ENCODE assay signal across 30 cellular contexts in the genomic region with DNA sequence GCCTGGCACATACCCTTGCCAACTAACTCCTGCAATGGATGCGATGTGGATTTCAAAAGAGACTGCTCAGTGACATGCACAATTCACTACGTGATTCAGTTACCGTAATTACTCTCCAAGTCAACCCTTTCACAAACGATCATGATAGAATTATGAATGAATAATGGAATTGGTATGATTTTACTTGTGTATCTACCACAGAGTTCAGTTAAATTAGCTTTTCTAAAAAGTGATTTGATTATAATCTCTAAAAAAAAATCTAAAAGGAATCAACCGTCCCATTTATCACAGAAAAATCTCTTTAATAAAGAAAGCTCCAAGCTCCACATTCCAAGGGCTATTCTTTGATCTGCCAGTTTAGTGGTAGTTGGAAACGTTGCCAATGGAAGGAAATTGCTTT. TPM values are rescaled to one million over a fixed set of nuclear protein-coding genes. Genes with fewer than 3 reads are reported as not detected.
DNase-seq lines count a peak whose midpoint lies in the region; ATAC-seq and TF ChIP-seq lines count a peak whose summit lies in the region.
"Had no signal": no experiment of that assay in that cellular context is flagged by ENCODE, and none has a peak within 500 bp of the region (broad histone marks: within the 10 kb centered on the region; RNA-seq: fewer than 3 reads in every experiment).

No MANE protein-coding gene starts in this region.

- H3K36me3 ChIP-seq in ascending aorta = no peaks in the 10 kb centered on the region
- H3K36me3 ChIP-seq: esophagus muscularis mucosa, neutrophil, Peyer's patch, sigmoid colon, SJCRH30 had no signal

- DNase-seq in AG08395 (ENCODE audit: low spot score) (peak; percentile 68), HCEC 1CT (peak; percentile 70), ascending aorta (ENCODE audit: low spot score in 2 of 2) (no peak), fibroblast of the aortic adventitia (ENCODE audit: low read depth) (peak; percentile 53), NCI-H146 treated with DMSO at 0.1 percent for 48 hours (lab: John Stamatoyannopoulos, UW; ENCODE audit: unreplicated experiment) (no peak), SKM-1 treated with dmso at 0.1 percent for 144 hours (lab: John Stamatoyannopoulos, UW; ENCODE audit: unreplicated experiment) (no peak), NCI-H446 treated with DMSO at 0.1 percent for 48 hours (lab: John Stamatoyannopoulos, UW) (no peak)
- DNase-seq: activated CD4-positive, alpha-beta T cell treated with anti-CD3 and anti-CD28 coated beads, Interleukin-2, amount 50 U/mL, for 4 hours; activated naive CD4-positive, alpha-beta T cell treated with anti-CD3 and anti-CD28 coated beads, Interleukin-2, amount 50 U/mL, for 16 hours; amygdala; C1 segment of cervical spinal cord; caudate nucleus; COR-L47; cortex of kidney; DMS79; GDM1; islet precursor cell; left ventricle myocardium superior; naive B cell; NCI-H1092; NCI-H187; NCI-H526; Peyer's patch; sigmoid colon; SJCRH30; stimulated activated naive CD8-positive, alpha-beta T cell treated with anti-CD3 and anti-CD28 coated beads, Interleukin-15, Interleukin-2, amounts not matched to agents 100 U/mL and 50 U/mL, for 24 hours; T-helper 1 cell had no signal

- intact Hi-C loops in ascending aorta (cut with DNase I) = loop anchor here (2.0 to 10.0 kb wide), 2 partner anchors 153 to 227 kb away; no protein-coding TSS in a partner anchor

- H3K4me3 ChIP-seq in ascending aorta (peak overlapping the region in 1 of 2 donors; percentile 5), fibroblast of the aortic adventitia (ENCODE audit: low read depth, low read length) (no peak overlapping the region)
- H3K4me3 ChIP-seq: esophagus muscularis mucosa, Peyer's patch, sigmoid colon, SJCRH30 had no signal

- H3K9me3 ChIP-seq in ascending aorta = no peaks in the 10 kb centered on the region
- H3K9me3 ChIP-seq: esophagus muscularis mucosa, neutrophil, Peyer's patch, sigmoid colon, SJCRH30 had no signal

- no peaks in the 10 kb centered on the region for H3K27me3 ChIP-seq in ascending aorta
- H3K27me3 ChIP-seq: esophagus muscularis mucosa, neutrophil, Peyer's patch, sigmoid colon, SJCRH30 had no signal

- H3K27ac ChIP-seq in ascending aorta = peak overlapping the region; percentile 74 to 76
- H3K27ac ChIP-seq: esophagus muscularis mucosa, neutrophil, Peyer's patch, sigmoid colon, SJCRH30 had no signal

- H3K4me1 ChIP-seq in ascending aorta = peaks cover 5 to 20% of the 10 kb centered on the region in 2 donors
- H3K4me1 ChIP-seq: Peyer's patch, sigmoid colon had no signal

- no peak for TF ChIP-seq CTCF in ascending aorta (IDR thresholded peaks at IDR 0.05)
- no peak for TF ChIP-seq CTCF in fibroblast of the aortic adventitia (IDR thresholded peaks at IDR 0.05; ENCODE audit: insufficient read depth, low read length)

- no peak for ATAC-seq in GM21526 (IDR thresholded peaks at IDR 0.05; ENCODE audit: low FRiP score, unreplicated experiment)
- ATAC-seq: left ventricle myocardium superior; stimulated activated naive CD8-positive, alpha-beta T cell treated with anti-CD3 and anti-CD28 coated beads, Interleukin-15, Interleukin-2, amounts not matched to agents 100 U/mL and 50 U/mL, for 24 hours had no signal

RNA-seq across cellular contexts. Expression of gene RSU1, which starts 30.4 kb away (rescaled TPM):
- total RNA-seq in ascending aorta = 82.2 TPM
- 32.5 and 155 TPM in 2 replicates for total RNA-seq in fibroblast of the aortic adventitia (ENCODE audit: low replicate concordance)

Comparison
In these comparisons a context has a peak if more than half of its experiments do, and no peak if none do; other contexts are left out.
1. DNase-seq: peak in AG08395 (single experiment), HCEC 1CT (single experiment) and fibroblast of the aortic adventitia (single experiment); none in ascending aorta (0 of 2), NCI-H146 treated with DMSO at 0.1 percent for 48 hours (single experiment), SKM-1 treated with dmso at 0.1 percent for 144 hours (single experiment) and NCI-H446 treated with DMSO at 0.1 percent for 48 hours (single experiment).